Comparison of ENCODE assay signal across 1 cellular context in genomic region chr16:56399047-56399446, GRCh38.
TF ChIP-seq lines count a peak whose summit lies in the region.

No MANE protein-coding gene starts in this region.

TF ChIP-seq in HepG2, 621 proteins besides CTCF, POLR2A, EP300 and RAD21:
- TF ChIP-seq ZNF879 (CRISPR knock-in tag; IDR thresholded peaks at IDR 0.05) (no peak), AHDC1 (CRISPR knock-in tag; IDR thresholded peaks at IDR 0.05; ENCODE audit: borderline replicate concordance) (no peak), ZNF138 (CRISPR knock-in tag; IDR thresholded peaks at IDR 0.05; ENCODE audit: low read depth) (no peak), RXRB (CRISPR knock-in tag; IDR thresholded peaks at IDR 0.05; ENCODE audit: borderline replicate concordance) (no peak), HMGXB4 (CRISPR knock-in tag; IDR thresholded peaks at IDR 0.05; ENCODE audit: borderline replicate concordance in 1 of 2, low read depth in 1 of 2) (no peak), FOXO1 (CRISPR knock-in tag; IDR thresholded peaks at IDR 0.05) (no peak), HOXA7 (CRISPR knock-in tag; IDR thresholded peaks at IDR 0.05) (no peak), PITX1 (CRISPR knock-in tag; IDR thresholded peaks at IDR 0.05) (no peak), ATF1 (CRISPR knock-in tag; IDR thresholded peaks at IDR 0.05) (no peak), TOPORS (CRISPR knock-in tag; IDR thresholded peaks at IDR 0.05) (no peak), ZNF7 (CRISPR knock-in tag; IDR thresholded peaks at IDR 0.05) (no peak), MTERF4 (CRISPR knock-in tag; IDR thresholded peaks at IDR 0.05) (no peak)
